In genomic region chr18:12657849-12658829, GRCh38 we compare ENCODE assay signal across 8 cellular contexts. TPM values are rescaled to one million over a fixed set of nuclear protein-coding genes. Genes with fewer than 3 reads are reported as not detected.
DNase-seq lines count a peak whose midpoint lies in the region; ATAC-seq and TF ChIP-seq lines count a peak whose summit lies in the region.

Gene SPIRE1 (minus strand): TSS chr18:12658107. CDS start chr18:12657866, 241 bp downstream.

- ATAC-seq in GM21423 (IDR thresholded peaks at IDR 0.05; ENCODE audit: unreplicated experiment) = peak; percentile 63

- peaks cover 4% of the 10 kb centered on the region for H3K36me3 Mint-ChIP-seq in T-helper 1 cell treated with Interleukin-12 subunit alpha and Interleukin-12 subunit beta and Interleukin-4 antibody, amounts not matched to agents 30 μg/mL and 1 μg/mL, for 36 hours (ENCODE audit: low read depth)
- peaks cover 5% of the 10 kb centered on the region for H3K36me3 Mint-ChIP-seq in brain

- DNase-seq in DMS153 treated with DMSO at 0.1 percent for 48 hours (lab: John Stamatoyannopoulos, UW; ENCODE audit: unreplicated experiment) (peak; percentile 11), HuH-7 (ENCODE audit: low spot score) (peak; percentile 83), retina (peak; percentile 89), epidermal melanocyte (ENCODE audit: insufficient read length, low spot score) (no peak)

- H3K27ac Mint-ChIP-seq in T-helper 1 cell treated with Interleukin-12 subunit alpha and Interleukin-12 subunit beta and Interleukin-4 antibody, amounts not matched to agents 30 μg/mL and 1 μg/mL, for 36 hours = peak within 1 kb of the TSS; percentile 3
- H3K27ac Mint-ChIP-seq in brain = peak within 1 kb of the TSS; percentile 86 to 99 (median 98)

- no peaks in the 10 kb centered on the region for H3K9me3 Mint-ChIP-seq in T-helper 1 cell treated with Interleukin-12 subunit alpha and Interleukin-12 subunit beta and Interleukin-4 antibody, amounts not matched to agents 30 μg/mL and 1 μg/mL, for 36 hours
- peaks cover 0 to 7% (median 0%) of the 10 kb centered on the region in 5 experiments for H3K9me3 Mint-ChIP-seq in brain

- H3K4me3 ChIP-seq in iPS-11a (ENCODE audit: low read depth, low read length) = peak within 1 kb of the TSS; percentile 58

- peaks cover 17% of the 10 kb centered on the region for H3K4me1 Mint-ChIP-seq in T-helper 1 cell treated with Interleukin-12 subunit alpha and Interleukin-12 subunit beta and Interleukin-4 antibody, amounts not matched to agents 30 μg/mL and 1 μg/mL, for 36 hours (ENCODE audit: low read depth)
- peaks cover 49% of the 10 kb centered on the region for H3K4me1 Mint-ChIP-seq in brain

- H3K4me3 Mint-ChIP-seq in T-helper 1 cell treated with Interleukin-12 subunit alpha and Interleukin-12 subunit beta and Interleukin-4 antibody, amounts not matched to agents 30 μg/mL and 1 μg/mL, for 36 hours = peak within 1 kb of the TSS; percentile 72
- peak within 1 kb of the TSS; percentile 93 to 98 (median 94) for H3K4me3 Mint-ChIP-seq in brain

- peaks cover 28% of the 10 kb centered on the region for H3K27me3 Mint-ChIP-seq in T-helper 1 cell treated with Interleukin-12 subunit alpha and Interleukin-12 subunit beta and Interleukin-4 antibody, amounts not matched to agents 30 μg/mL and 1 μg/mL, for 36 hours (ENCODE audit: low read depth)
- H3K27me3 Mint-ChIP-seq in brain = peaks cover 4% of the 10 kb centered on the region

- no peak for TF ChIP-seq CTCF in brain (conservative IDR thresholded peaks at IDR 0.05)

RNA-seq across cellular contexts. Expression of gene SPIRE1, which starts in this region (rescaled TPM):
- polyA plus RNA-seq in brain (ENCODE audit: insufficient read depth, low read depth, low replicate concordance) = 14.4 TPM
